Comparison of ENCODE assay signal across 23 cellular contexts in genomic region chr17:6428207-6428965, GRCh38. TPM values are rescaled to one million over a fixed set of nuclear protein-coding genes. Genes with fewer than 3 reads are reported as not detected.
"Had no signal": no experiment of that assay in that cellular context is flagged by ENCODE, and none has a peak within 500 bp of the region (broad histone marks: within the 10 kb centered on the region; RNA-seq: fewer than 3 reads in every experiment).

No MANE protein-coding gene starts in this region.

- H3K36me3 ChIP-seq: brain microvascular endothelial cell, left ventricle myocardium inferior, right atrium auricular region, tibial artery, vagina had no signal

- ATAC-seq: foreskin keratinocyte had no signal

- H3K9me3 ChIP-seq: vagina had no signal

- DNase-seq: activated gamma-delta T cell; activated T-cell treated with anti-CD3 and anti-CD28 coated beads, Interleukin-2, amount 50 U/mL, for 48 hours; anterior cingulate cortex; effector CD8-positive, alpha-beta T cell; foreskin keratinocyte; hypothalamus; kidney; left ventricle myocardium inferior; nucleus accumbens; T-helper 9 cell; tibial artery had no signal

- H3K4me1 ChIP-seq: left ventricle myocardium inferior, right atrium auricular region, tibial artery, vagina had no signal

- H3K27ac Mint-ChIP-seq: memory B cell had no signal

- H3K4me3 ChIP-seq: coronary artery, left ventricle myocardium inferior, mucosa of descending colon, right atrium auricular region, skin epidermis, tibial artery, vagina had no signal

- H3K27me3 ChIP-seq: brain microvascular endothelial cell, right atrium auricular region, vagina had no signal

- H3K27ac ChIP-seq: brain microvascular endothelial cell, coronary artery, foreskin keratinocyte, left ventricle myocardium inferior, right atrium auricular region, skin epidermis, tibial artery, vagina had no signal

- H3K4me3 Mint-ChIP-seq: activated CD4-positive, alpha-beta memory T cell treated with anti-CD3 and anti-CD28 coated beads for 36 hours; memory B cell had no signal

RNA-seq across cellular contexts. Expression of gene AIPL1, which starts 6.5 kb away (rescaled TPM):
- total RNA-seq: activated CD4-positive, alpha-beta memory T cell treated with anti-CD3 and anti-CD28 coated beads for 36 hours; endothelial cell of umbilical vein; foreskin keratinocyte; kidney; left ventricle myocardium inferior; mucosa of descending colon; naive thymus-derived CD4-positive, alpha-beta T cell; posterior vena cava; right atrium auricular region; subcutaneous adipose tissue; vagina had no signal
- polyA plus RNA-seq: endothelial cell of umbilical vein; foreskin keratinocyte; naive thymus-derived CD4-positive, alpha-beta T cell had no signal
